In genomic region chr6:129583864-129584263, GRCh38 we compare ENCODE assay signal across 34 cellular contexts.
"Had no signal": no experiment of that assay in that cellular context is flagged by ENCODE, and none has a peak within 500 bp of the region (broad histone marks: within the 10 kb centered on the region; RNA-seq: fewer than 3 reads in every experiment).

No MANE protein-coding gene starts in this region.

- H3K27ac ChIP-seq: adrenal gland, breast epithelium, esophagus muscularis mucosa, hepatocyte, pancreas, prostate gland, right atrium auricular region, stomach, thyroid gland, upper lobe of left lung, vagina, WERI-Rb-1 had no signal

- H3K4me1 Mint-ChIP-seq: activated naive CD8-positive, alpha-beta T cell treated with anti-CD3 and anti-CD28 coated beads for 36 hours; central memory CD8-positive, alpha-beta T cell; mesothelial cell of epicardium; naive B cell; neural crest cell; stimulated activated naive B cell treated with anti-CD40 and anti-IgM and Interleukin-4, amounts not matched to agents 10 μg/mL and 1 μg/mL and 100 μg/mL, for 72 hours had no signal

- DNase-seq: activated CD4-positive, alpha-beta T cell treated with anti-CD3 and anti-CD28 coated beads for 48 hours; activated CD4-positive, alpha-beta T cell treated with anti-CD3 and anti-CD28 coated beads, Interleukin-2, amount 50 U/mL, for 48 hours; activated CD8-positive, alpha-beta memory T cell treated with anti-CD3 and anti-CD28 coated beads, Interleukin-2, amount 50 U/mL, for 4 hours; activated effector memory CD4-positive, alpha-beta T cell treated with anti-CD3 and anti-CD28 coated beads, Interleukin-2, amount 50 U/mL, for 16 hours; activated naive CD4-positive, alpha-beta T cell treated with anti-CD3 and anti-CD28 coated beads for 36 hours; activated naive CD8-positive, alpha-beta T cell treated with anti-CD3 and anti-CD28 coated beads for 36 hours; activated T-cell treated with anti-CD3 and anti-CD28 coated beads, Interleukin-2, amount 50 U/mL, for 1 hour; adrenal gland; effector CD4-positive, alpha-beta T cell; foreskin melanocyte; left cardiac atrium; naive B cell; pancreas; stimulated activated CD4-positive, alpha-beta T cell treated with anti-CD3 and anti-CD28 coated beads, Interleukin-15, amount 100 ng/mL, for 24 hours; stimulated activated CD4-positive, alpha-beta T cell treated with anti-CD3 and anti-CD28 coated beads, Interleukin-2, amount 100 ng/mL, for 24 hours; stimulated activated naive B cell treated with anti-CD40 and anti-IgM and Interleukin-4, amounts not matched to agents 10 μg/mL and 1 μg/mL and 100 μg/mL, for 72 hours; stomach; T-helper 9 cell; thyroid gland; upper lobe of left lung; WERI-Rb-1 had no signal

- H3K27me3 ChIP-seq: adrenal gland, breast epithelium, esophagus muscularis mucosa, hepatocyte, pancreas, right atrium auricular region, stomach, thyroid gland, upper lobe of left lung, vagina had no signal

- ATAC-seq: activated CD4-positive, CD25-positive, alpha-beta regulatory T cell treated with anti-CD3 and anti-CD28 coated beads, Interleukin-2, amount 50 U/mL, for 24 hours; left cardiac atrium; pancreas; stimulated activated naive B cell treated with anti-CD40 and anti-IgM and Interleukin-4, amounts not matched to agents 10 μg/mL and 1 μg/mL and 100 μg/mL, for 72 hours had no signal

- H3K36me3 Mint-ChIP-seq: activated naive CD8-positive, alpha-beta T cell treated with anti-CD3 and anti-CD28 coated beads for 36 hours had no signal

- H3K4me3 ChIP-seq: adrenal gland, breast epithelium, esophagus muscularis mucosa, hepatocyte, pancreas, prostate gland, right atrium auricular region, stomach, thyroid gland, upper lobe of left lung, vagina had no signal

- H3K9me3 Mint-ChIP-seq: activated naive CD4-positive, alpha-beta T cell treated with anti-CD3 and anti-CD28 coated beads for 36 hours; central memory CD8-positive, alpha-beta T cell; dendritic cell treated with granulocyte-macrophage colony-stimulating factor and Interleukin-4, amounts not matched to agents 40 ng/mL and 50 ng/mL, for 4 days had no signal

- H3K27me3 Mint-ChIP-seq: activated naive CD8-positive, alpha-beta T cell treated with anti-CD3 and anti-CD28 coated beads for 36 hours; central memory CD8-positive, alpha-beta T cell; dendritic cell treated with granulocyte-macrophage colony-stimulating factor and Interleukin-4, amounts not matched to agents 40 ng/mL and 50 ng/mL, for 4 days; naive B cell; stimulated activated naive B cell treated with anti-CD40 and anti-IgM and Interleukin-4, amounts not matched to agents 10 μg/mL and 1 μg/mL and 100 μg/mL, for 72 hours had no signal

- H3K27ac Mint-ChIP-seq: activated naive CD4-positive, alpha-beta T cell treated with anti-CD3 and anti-CD28 coated beads for 36 hours; activated naive CD8-positive, alpha-beta T cell treated with anti-CD3 and anti-CD28 coated beads for 36 hours; activated T-helper 1 cell treated with anti-CD3 and anti-CD28 coated beads, Interleukin-12 subunit alpha, Interleukin-12 subunit beta, Interleukin-2, Interleukin-4 antibody, amounts not matched to agents 30 ng/mL and 10 ng/mL and 1 ng/mL, durations not matched to agents 14 hours and 24 hours and 36 hours; dendritic cell treated with granulocyte-macrophage colony-stimulating factor and Interleukin-4, amounts not matched to agents 40 ng/mL and 50 ng/mL, for 4 days; mesothelial cell of epicardium; stimulated activated naive B cell treated with anti-CD40 and anti-IgM and Interleukin-4, amounts not matched to agents 10 μg/mL and 1 μg/mL and 100 μg/mL, for 72 hours; T-helper 1 cell treated with Interleukin-12 subunit alpha and Interleukin-12 subunit beta and Interleukin-4 antibody, amounts not matched to agents 30 μg/mL and 1 μg/mL, for 36 hours had no signal

- H3K36me3 ChIP-seq: breast epithelium, esophagus muscularis mucosa, prostate gland, right atrium auricular region, thyroid gland, vagina, WERI-Rb-1 had no signal

- H3K4me3 Mint-ChIP-seq: activated naive CD4-positive, alpha-beta T cell treated with anti-CD3 and anti-CD28 coated beads for 36 hours; activated naive CD8-positive, alpha-beta T cell treated with anti-CD3 and anti-CD28 coated beads for 36 hours; activated T-helper 1 cell treated with anti-CD3 and anti-CD28 coated beads, Interleukin-12 subunit alpha, Interleukin-12 subunit beta, Interleukin-2, Interleukin-4 antibody, amounts not matched to agents 30 ng/mL and 10 ng/mL and 1 ng/mL, durations not matched to agents 14 hours and 24 hours and 36 hours; central memory CD8-positive, alpha-beta T cell; dendritic cell treated with granulocyte-macrophage colony-stimulating factor and Interleukin-4, amounts not matched to agents 40 ng/mL and 50 ng/mL, for 4 days; mesothelial cell of epicardium; naive B cell; neural crest cell; stimulated activated naive B cell treated with anti-CD40 and anti-IgM and Interleukin-4, amounts not matched to agents 10 μg/mL and 1 μg/mL and 100 μg/mL, for 72 hours; T-helper 1 cell treated with Interleukin-12 subunit alpha and Interleukin-12 subunit beta and Interleukin-4 antibody, amounts not matched to agents 30 μg/mL and 1 μg/mL, for 36 hours had no signal
